In the genomic region with DNA sequence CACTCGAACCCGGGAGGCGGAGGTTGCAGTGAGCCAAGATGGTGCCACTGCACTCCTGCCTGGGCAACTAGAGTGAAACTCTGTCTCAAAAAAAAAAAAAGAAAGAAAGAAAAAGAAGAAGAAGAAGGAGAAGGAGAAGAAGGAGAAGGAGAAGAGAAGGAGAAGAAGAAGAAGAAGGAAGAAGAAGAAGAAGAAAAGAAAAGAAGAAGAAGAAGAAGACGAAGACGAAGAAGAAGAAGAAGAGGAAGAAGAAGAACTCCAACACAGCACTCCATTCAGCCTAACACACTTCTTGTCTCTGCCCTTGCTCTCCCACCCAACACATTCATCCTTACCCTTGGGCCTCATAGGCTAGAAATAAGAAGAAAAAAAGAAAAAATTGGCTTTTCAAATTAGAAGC, we compare ENCODE assay signal across 2 cellular contexts.
TF ChIP-seq lines count a peak whose summit lies in the region.

No MANE protein-coding gene starts in this region.

TF ChIP-seq in HEK293, 187 proteins besides CTCF, POLR2A, EP300 and RAD21:
- TF ChIP-seq ZNF514 (tag by site-specific recombination; IDR thresholded peaks at IDR 0.05) (no peak), ZNF623 (tag by site-specific recombination; IDR thresholded peaks at IDR 0.05) (no peak), ZNF37A (tag by site-specific recombination; IDR thresholded peaks at IDR 0.05) (no peak), ZNF214 (tag by site-specific recombination; IDR thresholded peaks at IDR 0.05; ENCODE audit: borderline replicate concordance) (no peak), ZNF248 (tag by site-specific recombination; IDR thresholded peaks at IDR 0.05) (no peak), ZBTB21 (tag by site-specific recombination; IDR thresholded peaks at IDR 0.05) (no peak)
- TF ChIP-seq, protein P1, sequence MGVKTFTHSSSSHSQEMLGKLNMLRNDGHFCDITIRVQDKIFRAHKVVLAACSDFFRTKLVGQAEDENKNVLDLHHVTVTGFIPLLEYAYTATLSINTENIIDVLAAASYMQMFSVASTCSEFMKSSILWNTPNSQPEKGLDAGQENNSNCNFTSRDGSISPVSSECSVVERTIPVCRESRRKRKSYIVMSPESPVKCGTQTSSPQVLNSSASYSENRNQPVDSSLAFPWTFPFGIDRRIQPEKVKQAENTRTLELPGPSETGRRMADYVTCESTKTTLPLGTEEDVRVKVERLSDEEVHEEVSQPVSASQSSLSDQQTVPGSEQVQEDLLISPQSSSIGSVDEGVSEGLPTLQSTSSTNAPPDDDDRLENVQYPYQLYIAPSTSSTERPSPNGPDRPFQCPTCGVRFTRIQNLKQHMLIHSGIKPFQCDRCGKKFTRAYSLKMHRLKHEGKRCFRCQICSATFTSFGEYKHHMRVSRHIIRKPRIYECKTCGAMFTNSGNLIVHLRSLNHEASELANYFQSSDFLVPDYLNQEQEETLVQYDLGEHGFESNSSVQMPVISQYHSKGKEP (tag by site-specific recombination; IDR thresholded peaks at IDR 0.05): no peak
- TF ChIP-seq, protein P2, sequence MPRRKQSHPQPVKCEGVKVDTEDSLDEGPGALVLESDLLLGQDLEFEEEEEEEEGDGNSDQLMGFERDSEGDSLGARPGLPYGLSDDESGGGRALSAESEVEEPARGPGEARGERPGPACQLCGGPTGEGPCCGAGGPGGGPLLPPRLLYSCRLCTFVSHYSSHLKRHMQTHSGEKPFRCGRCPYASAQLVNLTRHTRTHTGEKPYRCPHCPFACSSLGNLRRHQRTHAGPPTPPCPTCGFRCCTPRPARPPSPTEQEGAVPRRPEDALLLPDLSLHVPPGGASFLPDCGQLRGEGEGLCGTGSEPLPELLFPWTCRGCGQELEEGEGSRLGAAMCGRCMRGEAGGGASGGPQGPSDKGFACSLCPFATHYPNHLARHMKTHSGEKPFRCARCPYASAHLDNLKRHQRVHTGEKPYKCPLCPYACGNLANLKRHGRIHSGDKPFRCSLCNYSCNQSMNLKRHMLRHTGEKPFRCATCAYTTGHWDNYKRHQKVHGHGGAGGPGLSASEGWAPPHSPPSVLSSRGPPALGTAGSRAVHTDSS (tag by site-specific recombination; IDR thresholded peaks at IDR 0.05): peak; percentile 66; the same call in 1 of the 2 replicates
- TF ChIP-seq, protein P3, sequence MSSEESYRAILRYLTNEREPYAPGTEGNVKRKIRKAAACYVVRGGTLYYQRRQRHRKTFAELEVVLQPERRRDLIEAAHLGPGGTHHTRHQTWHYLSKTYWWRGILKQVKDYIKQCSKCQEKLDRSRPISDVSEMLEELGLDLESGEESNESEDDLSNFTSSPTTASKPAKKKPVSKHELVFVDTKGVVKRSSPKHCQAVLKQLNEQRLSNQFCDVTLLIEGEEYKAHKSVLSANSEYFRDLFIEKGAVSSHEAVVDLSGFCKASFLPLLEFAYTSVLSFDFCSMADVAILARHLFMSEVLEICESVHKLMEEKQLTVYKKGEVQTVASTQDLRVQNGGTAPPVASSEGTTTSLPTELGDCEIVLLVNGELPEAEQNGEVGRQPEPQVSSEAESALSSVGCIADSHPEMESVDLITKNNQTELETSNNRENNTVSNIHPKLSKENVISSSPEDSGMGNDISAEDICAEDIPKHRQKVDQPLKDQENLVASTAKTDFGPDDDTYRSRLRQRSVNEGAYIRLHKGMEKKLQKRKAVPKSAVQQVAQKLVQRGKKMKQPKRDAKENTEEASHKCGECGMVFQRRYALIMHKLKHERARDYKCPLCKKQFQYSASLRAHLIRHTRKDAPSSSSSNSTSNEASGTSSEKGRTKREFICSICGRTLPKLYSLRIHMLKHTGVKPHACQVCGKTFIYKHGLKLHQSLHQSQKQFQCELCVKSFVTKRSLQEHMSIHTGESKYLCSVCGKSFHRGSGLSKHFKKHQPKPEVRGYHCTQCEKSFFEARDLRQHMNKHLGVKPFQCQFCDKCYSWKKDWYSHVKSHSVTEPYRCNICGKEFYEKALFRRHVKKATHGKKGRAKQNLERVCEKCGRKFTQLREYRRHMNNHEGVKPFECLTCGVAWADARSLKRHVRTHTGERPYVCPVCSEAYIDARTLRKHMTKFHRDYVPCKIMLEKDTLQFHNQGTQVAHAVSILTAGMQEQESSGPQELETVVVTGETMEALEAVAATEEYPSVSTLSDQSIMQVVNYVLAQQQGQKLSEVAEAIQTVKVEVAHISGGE (tag by site-specific recombination; conservative IDR thresholded peaks at IDR 0.05; ENCODE audit: low read depth): no peak

TF ChIP-seq in K562, 482 proteins besides CTCF, POLR2A, EP300 and RAD21:
- TF ChIP-seq TAF7 (tag; IDR thresholded peaks at IDR 0.05): no peak
- TF ChIP-seq, protein P4, sequence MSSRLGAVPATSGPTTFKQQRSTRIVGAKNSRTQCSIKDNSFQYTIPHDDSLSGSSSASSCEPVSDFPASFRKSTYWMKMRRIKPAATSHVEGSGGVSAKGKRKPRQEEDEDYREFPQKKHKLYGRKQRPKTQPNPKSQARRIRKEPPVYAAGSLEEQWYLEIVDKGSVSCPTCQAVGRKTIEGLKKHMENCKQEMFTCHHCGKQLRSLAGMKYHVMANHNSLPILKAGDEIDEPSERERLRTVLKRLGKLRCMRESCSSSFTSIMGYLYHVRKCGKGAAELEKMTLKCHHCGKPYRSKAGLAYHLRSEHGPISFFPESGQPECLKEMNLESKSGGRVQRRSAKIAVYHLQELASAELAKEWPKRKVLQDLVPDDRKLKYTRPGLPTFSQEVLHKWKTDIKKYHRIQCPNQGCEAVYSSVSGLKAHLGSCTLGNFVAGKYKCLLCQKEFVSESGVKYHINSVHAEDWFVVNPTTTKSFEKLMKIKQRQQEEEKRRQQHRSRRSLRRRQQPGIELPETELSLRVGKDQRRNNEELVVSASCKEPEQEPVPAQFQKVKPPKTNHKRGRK (tag; IDR thresholded peaks at IDR 0.05): peak; percentile 71
TF ChIP-seq in K562: peak in this region for 1.
